In genomic region chr3:125381743-125382142, GRCh38 we compare ENCODE assay signal across 12 cellular contexts. TPM values are rescaled to one million over a fixed set of nuclear protein-coding genes. Genes with fewer than 3 reads are reported as not detected.
DNase-seq lines count a peak whose midpoint lies in the region; ATAC-seq and TF ChIP-seq lines count a peak whose summit lies in the region.
"Had no signal": no experiment of that assay in that cellular context is flagged by ENCODE, and none has a peak within 500 bp of the region (broad histone marks: within the 10 kb centered on the region; RNA-seq: fewer than 3 reads in every experiment).

No MANE protein-coding gene starts in this region.

- no peak overlapping the region for H3K27ac ChIP-seq in sigmoid colon
- H3K27ac ChIP-seq: vagina, VCaP had no signal

- no peaks in the 10 kb centered on the region for H3K9me3 ChIP-seq in sigmoid colon
- H3K9me3 ChIP-seq: vagina had no signal

- no peaks in the 10 kb centered on the region for H3K9me3 Mint-ChIP-seq in activated naive CD4-positive, alpha-beta T cell treated with anti-CD3 and anti-CD28 coated beads, Interleukin-2, amount 50 U/mL, for 72 hours
- H3K9me3 Mint-ChIP-seq in natural killer cell, result no peaks in the 10 kb centered on the region
- no peaks in the 10 kb centered on the region for H3K9me3 Mint-ChIP-seq in osteocyte (ENCODE audit: unreplicated experiment)

- H3K4me1 Mint-ChIP-seq in natural killer cell, result peaks cover 0 to 5% of the 10 kb centered on the region in 2 donors
- peaks cover 6% of the 10 kb centered on the region for H3K4me1 Mint-ChIP-seq in osteocyte (ENCODE audit: unreplicated experiment)

- intact Hi-C loops in natural killer cell (cut with micrococcal nuclease), result no loop called here
- intact Hi-C loops in sigmoid colon (cut with DNase I), result no loop called here

- no peak for TF ChIP-seq POLR2A in sigmoid colon (IDR thresholded peaks at IDR 0.05)

- peak; percentile 38 for DNase-seq in activated CD4-positive, alpha-beta T cell treated with anti-CD3 and anti-CD28 coated beads for 48 hours
- DNase-seq in activated CD4-positive, alpha-beta T cell treated with anti-CD3 and anti-CD28 coated beads for 1 hour, result no peak
- peak; percentile 85 for DNase-seq in Jurkat, Clone E6-1 (ENCODE audit: low read depth, low spot score)
- peak in 1 of 2 donors; percentile 13 for DNase-seq in activated naive CD4-positive, alpha-beta T cell treated with anti-CD3 and anti-CD28 coated beads, Interleukin-2, amount 50 U/mL, for 72 hours (ENCODE audit: low spot score in 2 of 2)
- DNase-seq in natural killer cell (no peak), OCI-M2 (lab: John Stamatoyannopoulos, UW; ENCODE audit: unreplicated experiment) (no peak), osteocyte (ENCODE audit: extremely low spot score, unreplicated experiment) (no peak), sigmoid colon (no peak)
- DNase-seq: dermis blood vessel endothelial cell, NCI-H2171 treated with DMSO at 0.1 percent for 48 hours had no signal

- H3K36me3 ChIP-seq in sigmoid colon, result no peaks in the 10 kb centered on the region
- H3K36me3 ChIP-seq: vagina had no signal

- H3K27me3 ChIP-seq in sigmoid colon, result no peaks in the 10 kb centered on the region

- ATAC-seq in activated naive CD4-positive, alpha-beta T cell treated with anti-CD3 and anti-CD28 coated beads, Interleukin-2, amount 50 U/mL, for 72 hours, result peak; percentile 90 to 94
- peak in 2 of 3 donors; percentile 25 to 36 for ATAC-seq in natural killer cell

- no peaks in the 10 kb centered on the region for H3K4me1 ChIP-seq in sigmoid colon
- H3K4me1 ChIP-seq: vagina had no signal

- H3K27me3 Mint-ChIP-seq in natural killer cell (ENCODE audit: low read depth in 2 of 2) (peaks cover 18 to 19% of the 10 kb centered on the region in 2 donors), osteocyte (ENCODE audit: unreplicated experiment) (no peaks in the 10 kb centered on the region)

- peak overlapping the region in 1 of 2 donors; percentile 22 for H3K27ac Mint-ChIP-seq in activated naive CD4-positive, alpha-beta T cell treated with anti-CD3 and anti-CD28 coated beads, Interleukin-2, amount 50 U/mL, for 72 hours
- H3K27ac Mint-ChIP-seq in natural killer cell (no peak overlapping the region), osteocyte (ENCODE audit: unreplicated experiment) (no peak overlapping the region)

- H3K4me3 Mint-ChIP-seq in natural killer cell (no peak overlapping the region), osteocyte (ENCODE audit: unreplicated experiment) (no peak overlapping the region)

- H3K4me3 ChIP-seq in Jurkat, Clone E6-1 (ENCODE audit: low read length), result no peak overlapping the region
- H3K4me3 ChIP-seq in sigmoid colon, result no peak overlapping the region
- H3K4me3 ChIP-seq: vagina had no signal

- H3K36me3 Mint-ChIP-seq in activated naive CD4-positive, alpha-beta T cell treated with anti-CD3 and anti-CD28 coated beads, Interleukin-2, amount 50 U/mL, for 72 hours, result no peaks in the 10 kb centered on the region
- H3K36me3 Mint-ChIP-seq in natural killer cell (no peaks in the 10 kb centered on the region), osteocyte (ENCODE audit: unreplicated experiment) (no peaks in the 10 kb centered on the region)

- WGBS in sigmoid colon, 2 donors, result 52 to 53% methylated on average over 5 of the region's 5 CpGs

- no peak for TF ChIP-seq EP300 in sigmoid colon (IDR thresholded peaks at IDR 0.05)

- TF ChIP-seq CTCF in natural killer cell (IDR thresholded peaks at IDR 0.05) (no peak), osteocyte (IDR thresholded peaks at IDR 0.05) (no peak), sigmoid colon (IDR thresholded peaks at IDR 0.05) (no peak)

RNA-seq across cellular contexts. Expression of gene ZNF148, which starts 6.6 kb away (rescaled TPM):
- polyA plus RNA-seq in Jurkat, Clone E6-1 (2012; ENCODE audit: insufficient read depth, insufficient read length), result 16.5 TPM
- total RNA-seq in activated naive CD4-positive, alpha-beta T cell treated with anti-CD3 and anti-CD28 coated beads, Interleukin-2, amount 50 U/mL, for 72 hours, result 10 to 100 TPM; 28.5 to 47.8 TPM
- total RNA-seq in natural killer cell (10 to 100 TPM; 61.1 to 72.5 (median 62.8) TPM), osteocyte (46.2 and 46.3 TPM in 2 replicates), sigmoid colon (10 to 100 TPM; 28.2 to 42.5 (median 35.4) TPM)
- polyA plus RNA-seq in sigmoid colon, result 1 to 10 TPM; 4.8 to 7.9 (median 6.0) TPM

Comparison
In these comparisons a context has a peak if more than half of its experiments do, and no peak if none do; other contexts are left out.
1. DNase-seq: peak in activated CD4-positive, alpha-beta T cell treated with anti-CD3 and anti-CD28 coated beads for 48 hours (single experiment) and Jurkat, Clone E6-1 (single experiment); none in activated CD4-positive, alpha-beta T cell treated with anti-CD3 and anti-CD28 coated beads for 1 hour (single experiment), natural killer cell (single experiment), OCI-M2 (single experiment), osteocyte (single experiment) and sigmoid colon (single experiment).